In genomic region chr15:52290329-52290728, GRCh38 we compare ENCODE assay signal across 15 cellular contexts. TPM values are rescaled to one million over a fixed set of nuclear protein-coding genes. Genes with fewer than 3 reads are reported as not detected.
DNase-seq lines count a peak whose midpoint lies in the region; ATAC-seq and TF ChIP-seq lines count a peak whose summit lies in the region.
"Had no signal": no experiment of that assay in that cellular context is flagged by ENCODE, and none has a peak within 500 bp of the region (broad histone marks: within the 10 kb centered on the region; RNA-seq: fewer than 3 reads in every experiment).

No MANE protein-coding gene starts in this region.

- POLR2A ChIA-PET in activated CD8-positive, alpha-beta T cell treated with anti-CD3 and anti-CD28 coated beads for 36 hours (lab: Charles Lee) = interaction anchor here (0.6 kb wide), 1 partner anchor 252 kb away, joined by 3 read pairs; no protein-coding TSS in a partner anchor
- POLR2A ChIA-PET in activated CD8-positive, alpha-beta T cell treated with anti-CD3 and anti-CD28 coated beads, Interleukin-2, amount 10 ng/mL, durations not matched to agents 7 days and 5 days (lab: Charles Lee) = no interaction called here
- POLR2A ChIA-PET in PC-3 (lab: Charles Lee; ENCODE audit: unreplicated experiment) = no interaction called here
- POLR2A ChIA-PET in RWPE1 (lab: Yijun Ruan, JAX; ENCODE audit: low non-redundant PET) = interaction anchor here (0.6 kb wide), 1 partner anchor 29 kb away, joined by 3 read pairs; no protein-coding TSS in a partner anchor

- peak; percentile 60 for ATAC-seq in activated CD8-positive, alpha-beta T cell treated with anti-CD3 and anti-CD28 coated beads for 36 hours
- ATAC-seq in activated CD8-positive, alpha-beta T cell treated with anti-CD3 and anti-CD28 coated beads, Interleukin-2, amount 10 ng/mL, durations not matched to agents 7 days and 5 days = no peak
- ATAC-seq in HG02759 (IDR thresholded peaks at IDR 0.05; ENCODE audit: unreplicated experiment) = peak; percentile 39
- ATAC-seq in PC-3 = no peak
- peak; percentile 82 to 83 for ATAC-seq in stimulated activated naive B cell treated with anti-CD40 and anti-IgM and Interleukin-4, amounts not matched to agents 10 μg/mL and 1 μg/mL and 100 μg/mL, for 72 hours (replicated peaks)
- ATAC-seq in HG03095 (IDR thresholded peaks at IDR 0.05; ENCODE audit: unreplicated experiment) = no peak

- H3K9me2 ChIP-seq in PC-3 (replicated peaks; ENCODE audit: low read length) = no peaks in the 10 kb centered on the region

- no peaks in the 10 kb centered on the region for H3K36me3 Mint-ChIP-seq in activated CD8-positive, alpha-beta T cell treated with anti-CD3 and anti-CD28 coated beads for 36 hours (ENCODE audit: low read depth)
- H3K36me3 Mint-ChIP-seq in activated CD8-positive, alpha-beta T cell treated with anti-CD3 and anti-CD28 coated beads, Interleukin-2, amount 10 ng/mL, durations not matched to agents 7 days and 5 days (ENCODE audit: low read depth) = no peaks in the 10 kb centered on the region
- H3K36me3 Mint-ChIP-seq in stimulated activated naive B cell treated with anti-CD40 and anti-IgM and Interleukin-4, amounts not matched to agents 10 μg/mL and 1 μg/mL and 100 μg/mL, for 72 hours = peaks cover 0 to 3% of the 10 kb centered on the region in 2 donors

- intact Hi-C loops in activated CD8-positive, alpha-beta T cell treated with anti-CD3 and anti-CD28 coated beads for 36 hours (cut with micrococcal nuclease) = no loop called here
- intact Hi-C loops in PC-3 (cut with micrococcal nuclease) = no loop called here

- no TSS peak for BruUV-seq in PC-3 (replicated peaks; lab: Mats Ljungman, UMichigan)

- peaks cover 81% of the 10 kb centered on the region for H3K79me2 ChIP-seq in PC-3 (ENCODE audit: low read length)
- H3K79me2 ChIP-seq: parathyroid adenoma had no signal

- DNase-seq in activated CD8-positive, alpha-beta T cell treated with anti-CD3 and anti-CD28 coated beads for 36 hours = no peak
- no peak for DNase-seq in activated CD8-positive, alpha-beta T cell treated with anti-CD3 and anti-CD28 coated beads, Interleukin-2, amount 10 ng/mL, durations not matched to agents 7 days and 5 days
- DNase-seq in PC-3 = no peak
- no peak for DNase-seq in stimulated activated naive B cell treated with anti-CD40 and anti-IgM and Interleukin-4, amounts not matched to agents 10 μg/mL and 1 μg/mL and 100 μg/mL, for 72 hours
- DNase-seq in NCI-H1092 treated with DMSO at 0.1 percent for 48 hours (lab: John Stamatoyannopoulos, UW) = no peak
- DNase-seq in RWPE1 (ENCODE audit: low spot score) = no peak
- DNase-seq: effector CD8-positive, alpha-beta T cell; HFFc6; SW 1271; trophoblast cell had no signal

- H3F3A ChIP-seq in PC-3 (ENCODE audit: low read length, unreplicated experiment) = peaks cover 2% of the 10 kb centered on the region

- H3K27me3 Mint-ChIP-seq in activated CD8-positive, alpha-beta T cell treated with anti-CD3 and anti-CD28 coated beads for 36 hours = peaks cover 19% of the 10 kb centered on the region
- peaks cover 30% of the 10 kb centered on the region for H3K27me3 Mint-ChIP-seq in activated CD8-positive, alpha-beta T cell treated with anti-CD3 and anti-CD28 coated beads, Interleukin-2, amount 10 ng/mL, durations not matched to agents 7 days and 5 days (ENCODE audit: low read depth)
- peaks cover 16 to 26% of the 10 kb centered on the region in 2 donors for H3K27me3 Mint-ChIP-seq in stimulated activated naive B cell treated with anti-CD40 and anti-IgM and Interleukin-4, amounts not matched to agents 10 μg/mL and 1 μg/mL and 100 μg/mL, for 72 hours

- no peaks in the 10 kb centered on the region for H3K9me3 Mint-ChIP-seq in activated CD8-positive, alpha-beta T cell treated with anti-CD3 and anti-CD28 coated beads for 36 hours
- H3K9me3 Mint-ChIP-seq in activated CD8-positive, alpha-beta T cell treated with anti-CD3 and anti-CD28 coated beads, Interleukin-2, amount 10 ng/mL, durations not matched to agents 7 days and 5 days (ENCODE audit: insufficient read depth) = no peaks in the 10 kb centered on the region
- H3K9me3 Mint-ChIP-seq in stimulated activated naive B cell treated with anti-CD40 and anti-IgM and Interleukin-4, amounts not matched to agents 10 μg/mL and 1 μg/mL and 100 μg/mL, for 72 hours = peaks cover 0 to 2% of the 10 kb centered on the region in 2 donors
- H3K9me3 Mint-ChIP-seq: activated T-helper 2 cell treated with anti-CD3 and anti-CD28 coated beads, Interferon-gamma antibody, Interleukin-2, Interleukin-4, amounts not matched to agents 10 μg/mL and 5 μg/mL and 100 μg/mL, durations not matched to agents 14 hours and 24 hours and 36 hours; HFFc6 had no signal

- no peaks in the 10 kb centered on the region for H3K27me3 ChIP-seq in PC-3 (ENCODE audit: low read length)

- H3K4me3 ChIP-seq in PC-3 (ENCODE audit: low read length) = no peak overlapping the region
- H3K4me3 ChIP-seq: mucosa of descending colon had no signal

- no peak overlapping the region for H2AFZ ChIP-seq in PC-3 (ENCODE audit: low read length)
- H2AFZ ChIP-seq: parathyroid adenoma had no signal

- CTCF ChIA-PET in activated CD8-positive, alpha-beta T cell treated with anti-CD3 and anti-CD28 coated beads for 36 hours (lab: Charles Lee) = no interaction called here
- CTCF ChIA-PET in activated CD8-positive, alpha-beta T cell treated with anti-CD3 and anti-CD28 coated beads, Interleukin-2, amount 10 ng/mL, durations not matched to agents 7 days and 5 days (lab: Charles Lee) = interaction anchor here (1.1 to 3.0 kb wide), 3 partner anchors 11 to 33 kb away, joined by 3 to 10 read pairs (median 4); no protein-coding TSS in a partner anchor
- CTCF ChIA-PET in PC-3 (lab: Charles Lee) (no interaction called here), RWPE1 (lab: Yijun Ruan, JAX) (interaction anchor here (0.7 kb wide), 1 partner anchor 28 kb away, joined by 4 read pairs; no protein-coding TSS in a partner anchor)

- no peak overlapping the region for H3K9ac ChIP-seq in PC-3 (ENCODE audit: low read length)
- H3K9ac ChIP-seq: parathyroid adenoma had no signal

- peaks cover 3% of the 10 kb centered on the region for H3K4me1 Mint-ChIP-seq in activated CD8-positive, alpha-beta T cell treated with anti-CD3 and anti-CD28 coated beads for 36 hours (ENCODE audit: low read depth)
- peaks cover 46% of the 10 kb centered on the region for H3K4me1 Mint-ChIP-seq in activated CD8-positive, alpha-beta T cell treated with anti-CD3 and anti-CD28 coated beads, Interleukin-2, amount 10 ng/mL, durations not matched to agents 7 days and 5 days (ENCODE audit: low read depth)
- peaks cover 26 to 45% of the 10 kb centered on the region in 2 donors for H3K4me1 Mint-ChIP-seq in stimulated activated naive B cell treated with anti-CD40 and anti-IgM and Interleukin-4, amounts not matched to agents 10 μg/mL and 1 μg/mL and 100 μg/mL, for 72 hours

- TF ChIP-seq CTCF in activated CD8-positive, alpha-beta T cell treated with anti-CD3 and anti-CD28 coated beads for 36 hours (IDR thresholded peaks at IDR 0.05) = no peak
- TF ChIP-seq CTCF in PC-3 (conservative IDR thresholded peaks at IDR 0.05; ENCODE audit: low read depth, low read length) = no peak
- TF ChIP-seq CTCF in RWPE1 (conservative IDR thresholded peaks at IDR 0.05; ENCODE audit: low read depth) = no peak

- peak overlapping the region; percentile 38; the same call in 1 of the 2 replicates for H3K4me2 ChIP-seq in PC-3 (ENCODE audit: low read length)

- H4K20me1 ChIP-seq in PC-3 (ENCODE audit: low read length) = no peaks in the 10 kb centered on the region

- H3K27ac ChIP-seq in PC-3 (ENCODE audit: low read length) (peak overlapping the region; percentile 98), RWPE1 (no peak overlapping the region)
- H3K27ac ChIP-seq: parathyroid adenoma had no signal

- H3K36me3 ChIP-seq in PC-3 (ENCODE audit: low read depth, low read length) = no peaks in the 10 kb centered on the region; the same call in 1 of the 2 replicates

- H3K9me3 ChIP-seq in PC-3 (ENCODE audit: low read length) = no peaks in the 10 kb centered on the region
- H3K9me3 ChIP-seq: mucosa of descending colon had no signal

- no peak overlapping the region for H3K4me3 Mint-ChIP-seq in activated CD8-positive, alpha-beta T cell treated with anti-CD3 and anti-CD28 coated beads for 36 hours
- no peak overlapping the region for H3K4me3 Mint-ChIP-seq in activated CD8-positive, alpha-beta T cell treated with anti-CD3 and anti-CD28 coated beads, Interleukin-2, amount 10 ng/mL, durations not matched to agents 7 days and 5 days
- no peak overlapping the region for H3K4me3 Mint-ChIP-seq in stimulated activated naive B cell treated with anti-CD40 and anti-IgM and Interleukin-4, amounts not matched to agents 10 μg/mL and 1 μg/mL and 100 μg/mL, for 72 hours
- H3K4me3 Mint-ChIP-seq: HFFc6 had no signal

- H3K27ac Mint-ChIP-seq in activated CD8-positive, alpha-beta T cell treated with anti-CD3 and anti-CD28 coated beads for 36 hours = no peak overlapping the region
- no peak overlapping the region for H3K27ac Mint-ChIP-seq in activated CD8-positive, alpha-beta T cell treated with anti-CD3 and anti-CD28 coated beads, Interleukin-2, amount 10 ng/mL, durations not matched to agents 7 days and 5 days
- peak overlapping the region; percentile 88 for H3K27ac Mint-ChIP-seq in stimulated activated naive B cell treated with anti-CD40 and anti-IgM and Interleukin-4, amounts not matched to agents 10 μg/mL and 1 μg/mL and 100 μg/mL, for 72 hours
- H3K27ac Mint-ChIP-seq: activated T-helper 2 cell treated with anti-CD3 and anti-CD28 coated beads, Interferon-gamma antibody, Interleukin-2, Interleukin-4, amounts not matched to agents 10 μg/mL and 5 μg/mL and 100 μg/mL, durations not matched to agents 14 hours and 24 hours and 36 hours; HFFc6 had no signal

- H3K4me1 ChIP-seq in PC-3 (ENCODE audit: insufficient read depth, low read length) = peaks cover 59% of the 10 kb centered on the region

RNA-seq across cellular contexts. Expression of gene MYO5C, which starts 5.3 kb away (rescaled TPM):
- 1 to 10 TPM; 1.3 to 1.9 TPM for total RNA-seq in activated CD8-positive, alpha-beta T cell treated with anti-CD3 and anti-CD28 coated beads for 36 hours
- total RNA-seq in activated CD8-positive, alpha-beta T cell treated with anti-CD3 and anti-CD28 coated beads, Interleukin-2, amount 10 ng/mL, durations not matched to agents 7 days and 5 days = 1 to 10 TPM; 2.5 to 3.2 TPM
- total RNA-seq in PC-3 (2014; rRNA removed) = 16.7 and 17.7 TPM in 2 replicates

Comparison
In these comparisons a context has a peak if more than half of its experiments do, and no peak if none do; other contexts are left out.
1. ATAC-seq: peak in activated CD8-positive, alpha-beta T cell treated with anti-CD3 and anti-CD28 coated beads for 36 hours (single experiment), HG02759 (single experiment) and stimulated activated naive B cell treated with anti-CD40 and anti-IgM and Interleukin-4, amounts not matched to agents 10 μg/mL and 1 μg/mL and 100 μg/mL, for 72 hours (2 of 2); none in activated CD8-positive, alpha-beta T cell treated with anti-CD3 and anti-CD28 coated beads, Interleukin-2, amount 10 ng/mL, durations not matched to agents 7 days and 5 days (single experiment), PC-3 (single experiment) and HG03095 (single experiment).
2. CTCF ChIA-PET loops: an anchor here in activated CD8-positive, alpha-beta T cell treated with anti-CD3 and anti-CD28 coated beads, Interleukin-2, amount 10 ng/mL, durations not matched to agents 7 days and 5 days (1.1 to 3.0 kb wide) and RWPE1 (0.7 kb wide); none called in activated CD8-positive, alpha-beta T cell treated with anti-CD3 and anti-CD28 coated beads for 36 hours and PC-3.
3. POLR2A ChIA-PET loops: an anchor here in activated CD8-positive, alpha-beta T cell treated with anti-CD3 and anti-CD28 coated beads for 36 hours (0.6 kb wide) and RWPE1 (0.6 kb wide); none called in activated CD8-positive, alpha-beta T cell treated with anti-CD3 and anti-CD28 coated beads, Interleukin-2, amount 10 ng/mL, durations not matched to agents 7 days and 5 days and PC-3.